ENCODE assay signal across 25 cellular contexts in the genomic region with DNA sequence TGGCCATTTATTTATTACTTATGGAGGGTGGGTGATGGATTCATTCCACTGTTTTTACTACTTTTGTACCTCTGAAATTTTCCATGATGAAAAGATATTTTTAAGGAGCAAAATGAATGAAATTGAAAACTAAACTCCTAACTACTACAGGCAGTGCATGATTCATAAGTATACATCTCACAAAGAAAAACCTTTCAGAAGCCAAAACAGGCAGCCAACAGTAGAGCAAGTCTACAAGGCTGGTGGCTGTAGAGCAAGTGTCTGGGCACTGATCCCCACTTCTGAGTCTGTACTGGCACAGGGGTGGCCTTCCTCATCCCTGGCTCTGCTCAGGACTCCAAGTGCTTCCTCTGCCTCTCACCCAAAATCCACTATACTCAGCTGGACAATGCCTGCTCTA.
"Had no signal": no experiment of that assay in that cellular context is flagged by ENCODE, and none has a peak within 500 bp of the region (broad histone marks: within the 10 kb centered on the region; RNA-seq: fewer than 3 reads in every experiment).

No MANE protein-coding gene starts in this region.

- H3K36me3 Mint-ChIP-seq: T-cell had no signal

- H3K27me3 Mint-ChIP-seq: activated B cell treated with CpG ODN at 0.5 μM for 24 hours had no signal

- H3K4me3 Mint-ChIP-seq: activated B cell treated with CpG ODN at 0.5 μM for 24 hours; activated naive CD8-positive, alpha-beta T cell; T-cell had no signal

- H3K27ac Mint-ChIP-seq: activated B cell treated with CpG ODN at 0.5 μM for 24 hours; activated naive CD8-positive, alpha-beta T cell; T-cell had no signal

- ATAC-seq: Panc1, Right ventricle myocardium inferior, T-cell had no signal

- H3K9me3 Mint-ChIP-seq: activated B cell treated with CpG ODN at 0.5 μM for 24 hours had no signal

- DNase-seq: activated B cell treated with CpG ODN at 0.5 μM for 24 hours; activated CD4-positive, alpha-beta T cell treated with anti-CD3 and anti-CD28 coated beads, Interleukin-2, amount 50 U/mL, for 4 hours; activated CD8-positive, alpha-beta memory T cell treated with anti-CD3 and anti-CD28 coated beads for 24 hours; activated gamma-delta T cell treated with Interleukin-2 at 50 U/mL for 16 hours; adrenal gland; anterior cingulate cortex; caudate nucleus; colonic mucosa; Karpas-422; MM.1S; NCI-H1105; NCI-H1436; NCI-H187; NCI-H2081; NCI-H510A treated with DMSO at 0.1 percent for 48 hours; NCI-H69; NK-92 treated with Interleukin-12 subunit alpha and Interleukin-12 subunit beta, amount 100 ng/mL, for 24 hours; OCI-M1; RPMI8226; T-cell; T-helper 2 cell; T1000 had no signal
